ENCODE assay signal across 1 cellular context in the genomic region with DNA sequence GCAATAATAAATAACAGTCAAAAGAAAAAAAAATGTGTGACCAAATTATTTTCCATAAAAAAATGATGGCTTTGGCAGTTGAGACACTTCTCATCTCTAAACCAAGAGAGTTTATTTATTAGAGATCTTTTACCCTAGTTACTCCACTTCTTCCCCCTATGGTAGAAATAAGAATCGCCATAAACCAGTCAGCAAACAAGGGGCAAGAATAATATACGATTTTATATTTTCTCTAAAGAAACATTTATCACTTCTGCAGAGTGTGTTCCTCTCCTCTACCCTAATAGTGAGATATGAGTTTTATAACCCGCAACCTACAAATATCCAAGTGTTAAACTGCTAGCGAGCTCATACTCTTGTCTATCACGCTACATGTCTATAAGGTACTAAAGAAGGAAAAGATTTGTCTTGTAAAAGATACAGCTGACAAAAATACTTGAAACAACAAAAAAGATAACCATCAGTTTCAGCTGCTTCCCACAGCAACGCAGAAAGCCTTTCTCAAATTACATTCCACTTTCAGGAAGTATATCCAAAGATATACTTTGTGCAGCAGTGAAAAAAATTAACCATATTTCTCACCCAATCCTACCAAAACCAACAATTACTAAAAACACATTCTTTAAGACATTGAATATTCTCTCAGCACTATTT.
A peak's percentile ranks its signal among the peaks of the same experiment; 100 is the strongest.
TF ChIP-seq lines count a peak whose summit lies in the region.

No MANE protein-coding gene starts in this region.

TF ChIP-seq in HepG2, 621 proteins besides CTCF, POLR2A, EP300 and RAD21:
- TF ChIP-seq ZNF343 (CRISPR knock-in tag; IDR thresholded peaks at IDR 0.05): no peak
- TF ChIP-seq TARDBP (CRISPR knock-in tag; IDR thresholded peaks at IDR 0.05): peak; percentile 42; the same call in 1 of the 2 replicates
- TF ChIP-seq ZFP36 (IDR thresholded peaks at IDR 0.05; ENCODE audit: borderline replicate concordance, low read depth, low read length, partially characterized antibody): no peak
- TF ChIP-seq, protein P1, sequence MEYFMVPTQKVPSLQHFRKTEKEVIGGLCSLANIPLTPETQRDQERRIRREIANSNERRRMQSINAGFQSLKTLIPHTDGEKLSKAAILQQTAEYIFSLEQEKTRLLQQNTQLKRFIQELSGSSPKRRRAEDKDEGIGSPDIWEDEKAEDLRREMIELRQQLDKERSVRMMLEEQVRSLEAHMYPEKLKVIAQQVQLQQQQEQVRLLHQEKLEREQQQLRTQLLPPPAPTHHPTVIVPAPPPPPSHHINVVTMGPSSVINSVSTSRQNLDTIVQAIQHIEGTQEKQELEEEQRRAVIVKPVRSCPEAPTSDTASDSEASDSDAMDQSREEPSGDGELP (IDR thresholded peaks at IDR 0.05; ENCODE audit: borderline replicate concordance, low read depth): peak; percentile 49; the same call in 1 of the 2 replicates
- TF ChIP-seq SIX1 (CRISPR knock-in tag; IDR thresholded peaks at IDR 0.05; ENCODE audit: borderline replicate concordance): peak; percentile 82; the same call in 1 of the 2 replicates
- TF ChIP-seq SIX4 (CRISPR knock-in tag; IDR thresholded peaks at IDR 0.05): peak; percentile 84
- TF ChIP-seq ASH2L (IDR thresholded peaks at IDR 0.05; ENCODE audit: insufficient read length, low read depth, low read length): peak; percentile 24
- TF ChIP-seq SAP130 (CRISPR knock-in tag; IDR thresholded peaks at IDR 0.05; ENCODE audit: low read depth): peak; percentile 58; the same call in 1 of the 2 replicates
